Comparison of ENCODE assay signal across 10 cellular contexts in genomic region chr7:151687523-151688235, GRCh38.
DNase-seq lines count a peak whose midpoint lies in the region; ATAC-seq and TF ChIP-seq lines count a peak whose summit lies in the region.
"Had no signal": no experiment of that assay in that cellular context is flagged by ENCODE, and none has a peak within 500 bp of the region (broad histone marks: within the 10 kb centered on the region; RNA-seq: fewer than 3 reads in every experiment).

No MANE protein-coding gene starts in this region.

- no peak for TF ChIP-seq POLR2A in lower leg skin (IDR thresholded peaks at IDR 0.05)
- no peak for TF ChIP-seq POLR2A in uterus (IDR thresholded peaks at IDR 0.05)

- no peak for ATAC-seq in HG03457 (IDR thresholded peaks at IDR 0.05; ENCODE audit: unreplicated experiment)

- H3K4me1 ChIP-seq in uterus = peaks cover 0 to 6% of the 10 kb centered on the region in 2 donors

- H3K36me3 ChIP-seq in uterus = no peaks in the 10 kb centered on the region

- H3K9me3 ChIP-seq in uterus = no peaks in the 10 kb centered on the region

- DNase-seq in DMS 273 (lab: John Stamatoyannopoulos, UW; ENCODE audit: unreplicated experiment) (peak; percentile 22), DMS 273 treated with DMSO at 0.1 percent for 48 hours (lab: John Stamatoyannopoulos, UW) (no peak), dermis microvascular lymphatic vessel endothelial cell (ENCODE audit: low read depth in 2 of 2) (peak; percentile 16 to 84), lower leg skin (ENCODE audit: low spot score in 2 of 2) (peak; percentile 69 to 92), uterus (peak; percentile 80 to 88), SHP77 treated with DMSO at 0.1 percent for 48 hours (lab: John Stamatoyannopoulos, UW) (no peak), NOMO-1 treated with DMSO at 0.1 percent for 48 hours (lab: John Stamatoyannopoulos, UW; ENCODE audit: unreplicated experiment) (no peak)
- DNase-seq: activated T-cell treated with anti-CD3 and anti-CD28 coated beads, Interleukin-2, amount 50 U/mL, for 1 hour had no signal

- peak overlapping the region; percentile 57 to 70 for H3K27ac ChIP-seq in uterus
- H3K27ac ChIP-seq: 22Rv1 had no signal

- intact Hi-C loops in lower leg skin (cut with DNase I; ENCODE audit: low total_unique reads) = no loop called here
- intact Hi-C loops in uterus (cut with DNase I; ENCODE audit: low total_unique reads) = no loop called here

- TF ChIP-seq CTCF in lower leg skin (IDR thresholded peaks at IDR 0.05) (no peak), uterus (IDR thresholded peaks at IDR 0.05) (no peak)

- no peaks in the 10 kb centered on the region for H3K27me3 ChIP-seq in uterus

- H3K4me3 ChIP-seq in lower leg skin (ENCODE audit: low read depth, poor library complexity, severe bottlenecking) = no peak overlapping the region
- H3K4me3 ChIP-seq in uterus = no peak overlapping the region

- WGBS in lower leg skin, 2 donors = 30 to 40% methylated on average over 14 to 16 of the region's 16 CpGs

Comparison
In these comparisons a context has a peak if more than half of its experiments do, and no peak if none do; other contexts are left out.
1. DNase-seq: peak in DMS 273 (single experiment), dermis microvascular lymphatic vessel endothelial cell (2 of 2), lower leg skin (2 of 2) and uterus (2 of 2); none in DMS 273 treated with DMSO at 0.1 percent for 48 hours (single experiment), SHP77 treated with DMSO at 0.1 percent for 48 hours (single experiment) and NOMO-1 treated with DMSO at 0.1 percent for 48 hours (single experiment).